8 cellular contexts compared by ENCODE assay signal in the genomic region with DNA sequence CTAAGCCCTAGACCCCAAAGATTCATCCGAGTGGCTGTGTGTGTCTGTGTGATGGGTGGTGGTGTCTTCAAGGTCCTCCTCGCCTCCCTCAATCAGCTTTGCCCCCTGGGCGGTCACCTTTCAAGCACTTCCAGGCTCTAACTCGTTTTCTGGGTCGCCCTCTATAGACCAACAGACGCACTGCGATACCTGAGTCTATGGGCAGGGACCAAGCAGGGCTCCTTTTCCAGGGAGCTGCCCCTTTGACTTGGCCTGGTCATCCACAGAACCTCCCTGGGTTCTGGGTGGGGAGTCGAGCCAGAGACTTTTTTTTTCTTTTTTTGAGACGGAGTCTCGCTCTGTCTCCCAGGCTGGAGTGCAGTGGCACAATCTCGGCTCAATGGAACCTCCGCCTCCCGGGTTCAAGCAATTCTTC. TPM values are rescaled to one million over a fixed set of nuclear protein-coding genes. Genes with fewer than 3 reads are reported as not detected.
DNase-seq lines count a peak whose midpoint lies in the region; ATAC-seq lines count a peak whose summit lies in the region.

No MANE protein-coding gene starts in this region.

- H3K4me3 ChIP-seq in mucosa of stomach (ENCODE audit: low read length), result peak overlapping the region; percentile 60

- peaks cover 15% of the 10 kb centered on the region for H3K4me1 ChIP-seq in mucosa of stomach (ENCODE audit: control insufficient read depth, insufficient read depth, low read length)

- H3K9me3 ChIP-seq in mucosa of stomach (ENCODE audit: control insufficient read depth, low read length), result no peaks in the 10 kb centered on the region

- H3K9ac ChIP-seq in mucosa of stomach (ENCODE audit: low read length), result peak overlapping the region; percentile 44

- DNase-seq in D341Med (ENCODE audit: low spot score) (peak; percentile 85), NOMO-1 treated with dmso at 0.1 percent for 144 hours (lab: John Stamatoyannopoulos, UW; ENCODE audit: unreplicated experiment) (peak; percentile 66), epidermal melanocyte (ENCODE audit: insufficient read length, low spot score) (peak; percentile 83), posterior vena cava (ENCODE audit: low spot score) (no peak)
- DNase-seq in activated CD8-positive, alpha-beta memory T cell treated with anti-CD3 and anti-CD28 coated beads, Interleukin-2, amount 50 U/mL, for 1 hour (ENCODE audit: extremely low read depth), result peak; percentile 18
- peak; percentile 27 for DNase-seq in stimulated activated CD8-positive, alpha-beta memory T cell treated with anti-CD3 and anti-CD28 coated beads, Interleukin-7, amount 100 ng/mL, for 24 hours (ENCODE audit: low read depth)

- intact Hi-C loops in posterior vena cava (cut with DNase I), result no loop called here

- no peaks in the 10 kb centered on the region for H3K27me3 ChIP-seq in mucosa of stomach (ENCODE audit: control insufficient read depth, insufficient read depth, low read length)

- peak; percentile 41 for ATAC-seq in HG03066 (IDR thresholded peaks at IDR 0.05; ENCODE audit: low read depth, unreplicated experiment)

- H3K36me3 ChIP-seq in mucosa of stomach (ENCODE audit: control insufficient read depth, insufficient read depth, low read length), result no peaks in the 10 kb centered on the region

RNA-seq across cellular contexts. Expression of a gene that starts 1.1 kb away (rescaled TPM):
- 10 to 100 TPM; 15.9 to 22.3 TPM for total RNA-seq in posterior vena cava

RNA-seq across cellular contexts. Expression of a gene that starts 18.8 kb away (rescaled TPM):
- total RNA-seq in posterior vena cava, result 10 to 100 TPM; 16.0 to 20.0 TPM

RNA-seq across cellular contexts. Expression of a gene that starts 19.2 kb away (rescaled TPM):
- total RNA-seq in posterior vena cava, result 10 to 100 TPM; 11.8 to 15.7 TPM

RNA-seq across cellular contexts. Expression of a gene that starts 29.7 kb away (rescaled TPM):
- 10 to 100 TPM; 44.0 to 44.5 TPM for total RNA-seq in posterior vena cava
